Comparison of ENCODE assay signal across 8 cellular contexts in genomic region chr1:6727535-6727934, GRCh38. TPM values are rescaled to one million over a fixed set of nuclear protein-coding genes. Genes with fewer than 3 reads are reported as not detected.
DNase-seq lines count a peak whose midpoint lies in the region; ATAC-seq and TF ChIP-seq lines count a peak whose summit lies in the region.

No MANE protein-coding gene starts in this region.

- H2AFZ ChIP-seq in GM23338 = no peak overlapping the region

- no peaks in the 10 kb centered on the region for H3K79me2 ChIP-seq in GM23338 (replicated peaks; ENCODE audit: insufficient read depth)

- no peaks in the 10 kb centered on the region; the same call in 2 of the 3 replicates for H3K9me3 Mint-ChIP-seq in GM23338

- ATAC-seq in GM23338 (peak; percentile 88), GM19324 (IDR thresholded peaks at IDR 0.05; ENCODE audit: low FRiP score, unreplicated experiment) (no peak)

- H3K4me3 Mint-ChIP-seq in GM23338 = no peak overlapping the region

- no peaks in the 10 kb centered on the region for H3K9me2 ChIP-seq in GM23338 (ENCODE audit: insufficient read depth)

- no peak overlapping the region for H3K4me2 ChIP-seq in GM23338

- H3F3A ChIP-seq in GM23338 (replicated peaks; ENCODE audit: low read depth) = no peaks in the 10 kb centered on the region

- no peak overlapping the region for H3K27ac Mint-ChIP-seq in GM23338

- no peaks in the 10 kb centered on the region for H4K20me1 ChIP-seq in GM23338 (replicated peaks; ENCODE audit: insufficient read depth)

- H3K36me3 Mint-ChIP-seq in GM23338 (ENCODE audit: low read depth) = no peaks in the 10 kb centered on the region; the same call in 2 of the 3 replicates

- H3K27ac ChIP-seq in GM23338 (ENCODE audit: low read depth) (no peak overlapping the region), uterus (no peak overlapping the region)

- intact Hi-C loops in uterus (cut with DNase I; ENCODE audit: low total_unique reads) = no loop called here

- H3K4me1 ChIP-seq in GM23338 (ENCODE audit: insufficient read depth) = 0 out of 2 replicates have a peak, but pooled peaks cover 9% of the 10 kb centered on the region
- no peaks in the 10 kb centered on the region for H3K4me1 ChIP-seq in uterus

- H3K27me3 ChIP-seq in GM23338 (ENCODE audit: insufficient read depth) = no peaks in the 10 kb centered on the region
- no peaks in the 10 kb centered on the region for H3K27me3 ChIP-seq in uterus

- H3K4me3 ChIP-seq in AG10803 (ENCODE audit: low read length) (no peak overlapping the region), GM23338 (no peak overlapping the region), fibroblast of mammary gland (ENCODE audit: control insufficient read depth, low read depth, low read length) (no peak overlapping the region), uterus (no peak overlapping the region)

- no peaks in the 10 kb centered on the region for H3K9me3 ChIP-seq in uterus

- peaks cover 21% of the 10 kb centered on the region for H3K4me1 Mint-ChIP-seq in GM23338

- DNase-seq in AG10803 (ENCODE audit: low read depth) = peak; percentile 56
- peak; percentile 92 for DNase-seq in GM23338 (ENCODE audit: low spot score)
- peak; percentile 68 for DNase-seq in NOMO-1 treated with DMSO at 0.1 percent for 48 hours (lab: John Stamatoyannopoulos, UW; ENCODE audit: unreplicated experiment)
- peak; percentile 85 for DNase-seq in activated CD8-positive, alpha-beta memory T cell treated with anti-CD3 and anti-CD28 coated beads, Interleukin-2, amount 50 U/mL, for 48 hours
- DNase-seq in fibroblast of mammary gland (ENCODE audit: low read depth) = peak; percentile 61
- DNase-seq in non-pigmented ciliary epithelial cell (ENCODE audit: low read depth) = peak; percentile 24
- peak in 1 of 2 donors; percentile 29 for DNase-seq in uterus

- no peak for TF ChIP-seq POLR2A in uterus (IDR thresholded peaks at IDR 0.05)

- H3K27me3 Mint-ChIP-seq in GM23338 (ENCODE audit: insufficient read depth, low read depth, poor library complexity) = peaks cover 17% of the 10 kb centered on the region

- H3K36me3 ChIP-seq in GM23338 (ENCODE audit: insufficient read depth) = no peaks in the 10 kb centered on the region
- no peaks in the 10 kb centered on the region for H3K36me3 ChIP-seq in uterus

- TF ChIP-seq CTCF in AG10803 (conservative IDR thresholded peaks at IDR 0.05; ENCODE audit: low read length) (peak; percentile 80), GM23338 (conservative IDR thresholded peaks at IDR 0.05; ENCODE audit: low read depth in 2 of 2) (peak; percentile 93 to 99), fibroblast of mammary gland (conservative IDR thresholded peaks at IDR 0.05; ENCODE audit: control insufficient read depth, insufficient read depth, low read depth, low read length) (peak; percentile 87), uterus (IDR thresholded peaks at IDR 0.05) (peak; percentile 43 to 64 (median 52))

TF ChIP-seq in GM23338, 12 proteins besides CTCF, POLR2A, EP300 and RAD21:
- TF ChIP-seq NANOG (IDR thresholded peaks at IDR 0.05; ENCODE audit: borderline replicate concordance) (no peak), EZH2phosphoT487 (IDR thresholded peaks at IDR 0.05; ENCODE audit: unreplicated experiment) (no peak), EZH2 (IDR thresholded peaks at IDR 0.05; ENCODE audit: low read depth, unreplicated experiment) (no peak), ZNF462 (CRISPR knock-in tag; IDR thresholded peaks at IDR 0.05) (no peak), JUNB (IDR thresholded peaks at IDR 0.05; ENCODE audit: unreplicated experiment) (no peak), STAT1 (IDR thresholded peaks at IDR 0.05; ENCODE audit: unreplicated experiment) (no peak), POLR2AphosphoS5 (IDR thresholded peaks at IDR 0.05; ENCODE audit: low read depth) (no peak), CREB1 (CRISPR knock-in tag; IDR thresholded peaks at IDR 0.05; ENCODE audit: low read depth) (no peak), ETS1 (IDR thresholded peaks at IDR 0.05) (no peak)

RNA-seq across cellular contexts. Expression of gene DNAJC11, which starts 25.9 kb away (rescaled TPM):
- 67.2 and 69.8 TPM in 2 replicates for total RNA-seq in GM23338 (2014; rRNA removed; shearing (Covaris generic))
- 48.4 and 51.7 TPM in 2 replicates for polyA plus RNA-seq in GM23338 (2016; fragmentation: Nextera tagmentation; extraction: Ambion mirVana)
- 10 to 100 TPM; 11.5 to 47.2 (median 22.3) TPM for total RNA-seq in uterus

RNA-seq across cellular contexts. Expression of gene CAMTA1, which starts 57.7 kb away (rescaled TPM):
- total RNA-seq in GM23338 (2014; rRNA removed; shearing (Covaris generic)) = 115 and 119 TPM in 2 replicates
- polyA plus RNA-seq in GM23338 (2016; fragmentation: Nextera tagmentation; extraction: Ambion mirVana) = 519 and 580 TPM in 2 replicates
- total RNA-seq in uterus = 100 to 1,000 TPM in 1 of 4 donors, 10 to 100 TPM in 3; 29.7 to 427 (median 64.8) TPM
